11 cellular contexts compared by ENCODE assay signal in the genomic region with DNA sequence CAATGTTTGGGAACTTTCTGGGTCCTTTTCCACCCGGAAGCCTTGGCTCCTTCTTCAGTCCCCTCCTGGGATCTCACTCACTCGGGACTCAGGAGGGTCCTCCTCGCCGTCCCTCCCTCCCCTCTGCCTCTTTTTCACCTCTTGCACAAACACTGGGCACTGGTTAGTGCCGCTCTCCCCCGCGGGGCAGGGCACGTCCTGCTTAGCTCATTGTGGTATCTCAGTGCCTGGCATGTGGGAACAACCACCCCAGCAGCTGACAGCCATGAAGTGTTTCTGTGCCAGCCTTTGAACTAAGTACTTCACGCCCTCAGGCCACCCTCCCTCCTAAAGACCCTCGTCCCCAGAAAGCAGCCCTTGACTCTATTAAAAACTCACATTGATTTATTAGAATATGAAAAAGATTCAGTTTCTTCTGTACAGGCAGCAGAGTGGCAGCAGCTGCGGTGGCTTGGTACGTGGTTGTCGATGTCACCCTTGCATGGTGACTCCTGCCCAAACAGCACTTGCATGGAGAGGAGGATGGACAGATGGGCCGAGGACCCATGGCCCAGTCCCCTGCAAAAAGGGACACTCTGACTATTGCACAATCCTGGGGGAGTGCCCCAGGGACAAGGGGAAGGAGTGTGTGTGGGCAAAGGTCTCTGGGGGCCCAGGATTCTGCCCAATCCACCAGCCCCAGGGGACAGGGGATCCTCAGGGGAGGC. TPM values are rescaled to one million over a fixed set of nuclear protein-coding genes. Genes with fewer than 3 reads are reported as not detected.
DNase-seq lines count a peak whose midpoint lies in the region; ATAC-seq, FAIRE-seq and TF ChIP-seq lines count a peak whose summit lies in the region.
"Had no signal": no experiment of that assay in that cellular context is flagged by ENCODE, and none has a peak within 500 bp of the region (broad histone marks: within the 10 kb centered on the region; RNA-seq: fewer than 3 reads in every experiment).

No MANE protein-coding gene starts in this region.

- POLR2A ChIA-PET in Panc1 (lab: Charles Lee), result no interaction called here

- peak overlapping the region; percentile 69 for H3K4me2 ChIP-seq in osteoblast (ENCODE audit: insufficient read depth, low read length)

- CTCF ChIA-PET in Panc1 (lab: Charles Lee), result interaction anchor here (0.5 to 7.8 kb wide), 5 partner anchors 19 to 198 kb away, joined by 3 to 151 read pairs (median 4); no protein-coding TSS in a partner anchor

- H3K36me3 ChIP-seq in Panc1 (ENCODE audit: control insufficient read depth, insufficient read depth, low read length) (no peaks in the 10 kb centered on the region), osteoblast (ENCODE audit: insufficient read depth, low read length) (peaks cover 4% of the 10 kb centered on the region)

- in situ Hi-C loops in Panc1 (cut with HindIII; ENCODE audit: low pct_unique_long_range_greater_than_20kb, low sequenced_read_pairs), result no loop called here

- H3K9me3 ChIP-seq in Panc1 (ENCODE audit: control insufficient read depth, insufficient read depth, low read depth, low read length), result no peaks in the 10 kb centered on the region
- H3K9me3 ChIP-seq in osteoblast (ENCODE audit: low read depth, low read length), result no peaks in the 10 kb centered on the region

- intact Hi-C loops in Panc1 (cut with micrococcal nuclease; ENCODE audit: unreplicated experiment), result no loop called here

- DNase-seq in D341Med (ENCODE audit: low spot score) (peak; percentile 65), Panc1 (ENCODE audit: low read depth, low spot score) (no peak), fibroblast of gingiva (ENCODE audit: low read depth) (peak; percentile 18), osteoblast (ENCODE audit: insufficient read length, low spot score, missing footprints) (no peak), islet precursor cell (no peak), HTR-8/SVneo (ENCODE audit: insufficient read length, low spot score) (no peak), NCI-H2171 treated with DMSO at 0.1 percent for 48 hours (lab: John Stamatoyannopoulos, UW) (no peak)
- DNase-seq: NCI-H2081 treated with DMSO at 0.1 percent for 48 hours had no signal

- H3K4me3 ChIP-seq in Panc1 (ENCODE audit: low read depth in 2 of 2, low read length in 2 of 2), result no peak overlapping the region
- H3K4me3 ChIP-seq in osteoblast (ENCODE audit: insufficient read depth, low read length), result peak overlapping the region; percentile 36

- H3K27ac ChIP-seq in Panc1 (ENCODE audit: low read length) (peak overlapping the region; percentile 44; the same call in 1 of the 2 replicates), osteoblast (ENCODE audit: low read depth, low read length) (peak overlapping the region; percentile 80)

- FAIRE-seq in HTR-8/SVneo (lab: Jason Lieb, UNC), result no peak
- FAIRE-seq: endothelial cell of umbilical vein, G401.6 had no signal

- ATAC-seq in Panc1, result no peak
- no peak for ATAC-seq in HG03469 (IDR thresholded peaks at IDR 0.05; ENCODE audit: unreplicated experiment)

- H3K4me1 ChIP-seq in Panc1 (ENCODE audit: control insufficient read depth, insufficient read depth, low read length) (peaks cover 13% of the 10 kb centered on the region), osteoblast (ENCODE audit: insufficient read depth, low read length) (peaks cover 21% of the 10 kb centered on the region)

- no peak for TF ChIP-seq CTCF in Panc1 (IDR thresholded peaks at IDR 0.05)
- no peak for TF ChIP-seq CTCF in osteoblast (IDR thresholded peaks at IDR 0.05; ENCODE audit: extremely low read depth, low read depth, low read length)

- BruUV-seq in Panc1 (replicated peaks; lab: Mats Ljungman, UMichigan), result no TSS peak

- no peak overlapping the region for H2AFZ ChIP-seq in osteoblast (ENCODE audit: low read length)

- no peaks in the 10 kb centered on the region for H3K27me3 ChIP-seq in Panc1 (ENCODE audit: control insufficient read depth, insufficient read depth, low read length)
- no peaks in the 10 kb centered on the region for H3K27me3 ChIP-seq in osteoblast (ENCODE audit: insufficient read depth, low read length)

- no peaks in the 10 kb centered on the region for H4K20me1 ChIP-seq in osteoblast (ENCODE audit: insufficient read depth, low read length)

- H3K79me2 ChIP-seq in osteoblast (ENCODE audit: insufficient read depth, low read length), result no peaks in the 10 kb centered on the region

RNA-seq across cellular contexts. Expression of a gene that starts 56.3 kb away (rescaled TPM):
- 31.3 TPM for total RNA-seq in Panc1 (2021; ENCODE audit: unreplicated experiment)
- 40.2 TPM for polyA plus RNA-seq in Panc1 (2012; ENCODE audit: insufficient read length)
- 6.2 and 7.6 TPM in 2 replicates for total RNA-seq in osteoblast

Comparison
In these comparisons a context has a peak if more than half of its experiments do, and no peak if none do; other contexts are left out.
1. DNase-seq: peak in D341Med (single experiment) and fibroblast of gingiva (single experiment); none in Panc1 (single experiment), osteoblast (single experiment), islet precursor cell (single experiment), HTR-8/SVneo (single experiment) and NCI-H2171 treated with DMSO at 0.1 percent for 48 hours (single experiment).